12 cellular contexts compared by ENCODE assay signal in genomic region chr13:19567820-19568534, GRCh38. TPM values are rescaled to one million over a fixed set of nuclear protein-coding genes. Genes with fewer than 3 reads are reported as not detected.
DNase-seq lines count a peak whose midpoint lies in the region; ATAC-seq lines count a peak whose summit lies in the region.
"Had no signal": no experiment of that assay in that cellular context is flagged by ENCODE, and none has a peak within 500 bp of the region (broad histone marks: within the 10 kb centered on the region; RNA-seq: fewer than 3 reads in every experiment).

No MANE protein-coding gene starts in this region.

- ATAC-seq in GM18498 (IDR thresholded peaks at IDR 0.05; ENCODE audit: unreplicated experiment) (peak; percentile 70), GM19463 (IDR thresholded peaks at IDR 0.05; ENCODE audit: unreplicated experiment) (peak; percentile 61), HG02870 (IDR thresholded peaks at IDR 0.05; ENCODE audit: unreplicated experiment) (peak; percentile 62), HG03520 (IDR thresholded peaks at IDR 0.05; ENCODE audit: unreplicated experiment) (peak; percentile 63), left lobe of liver (no peak)
- ATAC-seq: activated T-helper 17 cell treated with anti-CD3 and anti-CD28 coated beads, Interleukin-2, amount 50 U/mL, for 72 hours had no signal

- no peak for DNase-seq in HT-29 (ENCODE audit: low spot score)
- DNase-seq in NCI-H2029 treated with DMSO at 0.1 percent for 48 hours (lab: John Stamatoyannopoulos, UW), result no peak
- DNase-seq in activated effector memory CD4-positive, alpha-beta T cell treated with anti-CD3 and anti-CD28 coated beads, Interleukin-2, amount 50 U/mL, for 16 hours, result no peak
- DNase-seq in left lobe of liver (ENCODE audit: low spot score), result no peak
- DNase-seq: DND-41, Right ventricle myocardium superior had no signal

RNA-seq across cellular contexts. Expression of gene TPTE2, which starts 6.6 kb away (rescaled TPM):
- total RNA-seq in HT-29 (2014; rRNA removed; shearing (Covaris generic)), result not detected in 2 replicates
- not detected for total RNA-seq in left lobe of liver
- total RNA-seq: H1, Right ventricle myocardium superior had no signal
